13 cellular contexts compared by ENCODE assay signal in the genomic region with DNA sequence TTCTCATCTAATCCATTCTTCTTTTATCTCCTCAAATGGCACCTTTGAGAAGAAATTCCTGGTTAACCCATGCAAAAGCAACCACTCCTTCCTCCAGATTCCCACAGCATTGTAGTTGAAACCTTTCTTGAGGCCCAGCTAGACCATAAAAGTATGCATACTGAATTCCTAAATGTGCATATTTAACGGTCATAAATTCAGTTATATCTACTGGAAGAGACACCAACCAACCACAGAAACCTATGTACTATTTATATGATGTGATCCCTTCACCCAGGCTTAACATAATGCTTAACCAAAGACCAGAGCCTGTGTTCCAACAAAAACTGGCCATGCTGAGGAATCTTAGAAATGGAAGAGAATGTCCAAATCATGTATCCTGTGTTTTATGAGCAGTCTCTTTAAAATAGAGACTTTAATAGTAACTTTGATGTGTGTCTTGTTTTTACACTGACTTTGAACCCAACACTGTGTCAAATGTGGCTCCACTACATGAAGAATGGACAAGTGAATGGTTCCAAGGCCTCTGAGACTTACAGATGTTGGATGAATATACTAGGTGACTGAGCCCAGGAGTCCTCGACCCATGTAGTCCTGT. TPM values are rescaled to one million over a fixed set of nuclear protein-coding genes. Genes with fewer than 3 reads are reported as not detected.
DNase-seq lines count a peak whose midpoint lies in the region; ATAC-seq and TF ChIP-seq lines count a peak whose summit lies in the region.
"Had no signal": no experiment of that assay in that cellular context is flagged by ENCODE, and none has a peak within 500 bp of the region (broad histone marks: within the 10 kb centered on the region; RNA-seq: fewer than 3 reads in every experiment).

No MANE protein-coding gene starts in this region.

- H3K9me3 Mint-ChIP-seq in T-helper 1 cell treated with Interleukin-12 subunit alpha and Interleukin-12 subunit beta and Interleukin-4 antibody, amounts not matched to agents 30 μg/mL and 1 μg/mL, for 36 hours, result no peaks in the 10 kb centered on the region
- H3K9me3 Mint-ChIP-seq in activated naive CD8-positive, alpha-beta T cell treated with anti-CD3 and anti-CD28 coated beads, Interleukin-2, amount 50 U/mL, for 24 hours, result no peaks in the 10 kb centered on the region
- H3K9me3 Mint-ChIP-seq in nephron, result no peaks in the 10 kb centered on the region
- H3K9me3 Mint-ChIP-seq: type B pancreatic cell had no signal

- no peak for TF ChIP-seq POLR2A in prostate gland (IDR thresholded peaks at IDR 0.05)

- H3K27ac Mint-ChIP-seq in T-helper 1 cell treated with Interleukin-12 subunit alpha and Interleukin-12 subunit beta and Interleukin-4 antibody, amounts not matched to agents 30 μg/mL and 1 μg/mL, for 36 hours, result peak overlapping the region; percentile 91
- peak overlapping the region; percentile 91 for H3K27ac Mint-ChIP-seq in activated naive CD8-positive, alpha-beta T cell treated with anti-CD3 and anti-CD28 coated beads, Interleukin-2, amount 50 U/mL, for 24 hours
- peak overlapping the region; percentile 55 to 97 (median 91) for H3K27ac Mint-ChIP-seq in nephron
- H3K27ac Mint-ChIP-seq: type B pancreatic cell had no signal

- intact Hi-C loops in prostate gland (cut with DNase I), result no loop called here

- WGBS in prostate gland, result 75% methylated on average over 2 of the region's 2 CpGs

- no peaks in the 10 kb centered on the region for H3K9me3 ChIP-seq in prostate gland
- H3K9me3 ChIP-seq: esophagus muscularis mucosa had no signal

- DNase-seq in T-helper 1 cell (no peak), prostate gland (ENCODE audit: low spot score) (no peak), NCI-H1092 (lab: John Stamatoyannopoulos, UW) (no peak), globus pallidus (ENCODE audit: low spot score) (no peak)
- no peak for DNase-seq in Jurkat, Clone E6-1 (ENCODE audit: low read depth, low spot score)
- DNase-seq in activated naive CD8-positive, alpha-beta T cell treated with anti-CD3 and anti-CD28 coated beads, Interleukin-2, amount 50 U/mL, for 24 hours, result no peak
- DNase-seq: DMS53, NCI-H187 treated with DMSO at 0.1 percent for 48 hours had no signal

- TF ChIP-seq CTCF in nephron (IDR thresholded peaks at IDR 0.05; ENCODE audit: unreplicated experiment in 3 of 3) (no peak), prostate gland (IDR thresholded peaks at IDR 0.05) (no peak)

- peaks cover 7% of the 10 kb centered on the region for H3K36me3 Mint-ChIP-seq in T-helper 1 cell treated with Interleukin-12 subunit alpha and Interleukin-12 subunit beta and Interleukin-4 antibody, amounts not matched to agents 30 μg/mL and 1 μg/mL, for 36 hours (ENCODE audit: low read depth)
- peaks cover 5% of the 10 kb centered on the region for H3K36me3 Mint-ChIP-seq in activated naive CD8-positive, alpha-beta T cell treated with anti-CD3 and anti-CD28 coated beads, Interleukin-2, amount 50 U/mL, for 24 hours (ENCODE audit: low read depth)
- no peaks in the 10 kb centered on the region for H3K36me3 Mint-ChIP-seq in nephron (ENCODE audit: low read depth)
- H3K36me3 Mint-ChIP-seq: type B pancreatic cell had no signal

- peak overlapping the region; percentile 69 for H3K4me3 Mint-ChIP-seq in T-helper 1 cell treated with Interleukin-12 subunit alpha and Interleukin-12 subunit beta and Interleukin-4 antibody, amounts not matched to agents 30 μg/mL and 1 μg/mL, for 36 hours
- H3K4me3 Mint-ChIP-seq in activated naive CD8-positive, alpha-beta T cell treated with anti-CD3 and anti-CD28 coated beads, Interleukin-2, amount 50 U/mL, for 24 hours, result peak overlapping the region; percentile 73
- no peak overlapping the region for H3K4me3 Mint-ChIP-seq in nephron
- H3K4me3 Mint-ChIP-seq: type B pancreatic cell had no signal

- H3K27me3 ChIP-seq in prostate gland (replicated peaks; ENCODE audit: insufficient read depth), result no peaks in the 10 kb centered on the region
- H3K27me3 ChIP-seq: esophagus muscularis mucosa had no signal

- H3K27ac ChIP-seq in prostate gland, result no peak overlapping the region
- H3K27ac ChIP-seq: 22Rv1, esophagus muscularis mucosa had no signal

- H3K27me3 Mint-ChIP-seq in T-helper 1 cell treated with Interleukin-12 subunit alpha and Interleukin-12 subunit beta and Interleukin-4 antibody, amounts not matched to agents 30 μg/mL and 1 μg/mL, for 36 hours (ENCODE audit: low read depth), result no peaks in the 10 kb centered on the region
- H3K27me3 Mint-ChIP-seq in activated naive CD8-positive, alpha-beta T cell treated with anti-CD3 and anti-CD28 coated beads, Interleukin-2, amount 50 U/mL, for 24 hours, result no peaks in the 10 kb centered on the region
- no peaks in the 10 kb centered on the region for H3K27me3 Mint-ChIP-seq in nephron (ENCODE audit: low read depth)
- H3K27me3 Mint-ChIP-seq: type B pancreatic cell had no signal

- no peak for ATAC-seq in activated naive CD8-positive, alpha-beta T cell treated with anti-CD3 and anti-CD28 coated beads, Interleukin-2, amount 50 U/mL, for 24 hours

- H3K36me3 ChIP-seq in prostate gland, result no peaks in the 10 kb centered on the region
- H3K36me3 ChIP-seq: esophagus muscularis mucosa had no signal

- H3K4me3 ChIP-seq in Jurkat, Clone E6-1 (ENCODE audit: low read length), result peak overlapping the region; percentile 10
- no peak overlapping the region for H3K4me3 ChIP-seq in prostate gland
- H3K4me3 ChIP-seq: esophagus muscularis mucosa had no signal

- H3K4me1 ChIP-seq in prostate gland (replicated peaks), result peaks cover 12% of the 10 kb centered on the region

- H3K4me1 Mint-ChIP-seq in T-helper 1 cell treated with Interleukin-12 subunit alpha and Interleukin-12 subunit beta and Interleukin-4 antibody, amounts not matched to agents 30 μg/mL and 1 μg/mL, for 36 hours (ENCODE audit: low read depth), result peaks cover 61% of the 10 kb centered on the region
- peaks cover 88% of the 10 kb centered on the region for H3K4me1 Mint-ChIP-seq in activated naive CD8-positive, alpha-beta T cell treated with anti-CD3 and anti-CD28 coated beads, Interleukin-2, amount 50 U/mL, for 24 hours
- H3K4me1 Mint-ChIP-seq in nephron, result peaks cover 36% of the 10 kb centered on the region

RNA-seq across cellular contexts. Expression of gene TAF8, which starts 11.4 kb away (rescaled TPM):
- polyA plus RNA-seq in Jurkat, Clone E6-1 (2012; ENCODE audit: insufficient read depth, insufficient read length), result 25.3 TPM
- total RNA-seq in prostate gland, result 10 to 100 TPM; 35.4 to 42.5 TPM

Comparison
In these comparisons a context has a peak if more than half of its experiments do, and no peak if none do; other contexts are left out.
1. H3K4me3 Mint-ChIP-seq: peak in T-helper 1 cell treated with Interleukin-12 subunit alpha and Interleukin-12 subunit beta and Interleukin-4 antibody, amounts not matched to agents 30 μg/mL and 1 μg/mL, for 36 hours (single experiment) and activated naive CD8-positive, alpha-beta T cell treated with anti-CD3 and anti-CD28 coated beads, Interleukin-2, amount 50 U/mL, for 24 hours (single experiment); none in nephron (0 of 3).
2. Peak in every context shown above with its lines, with median percentiles within 50 percentile points of each other: H3K27ac Mint-ChIP-seq.